Comparison of ENCODE assay signal across 15 cellular contexts in the genomic region with DNA sequence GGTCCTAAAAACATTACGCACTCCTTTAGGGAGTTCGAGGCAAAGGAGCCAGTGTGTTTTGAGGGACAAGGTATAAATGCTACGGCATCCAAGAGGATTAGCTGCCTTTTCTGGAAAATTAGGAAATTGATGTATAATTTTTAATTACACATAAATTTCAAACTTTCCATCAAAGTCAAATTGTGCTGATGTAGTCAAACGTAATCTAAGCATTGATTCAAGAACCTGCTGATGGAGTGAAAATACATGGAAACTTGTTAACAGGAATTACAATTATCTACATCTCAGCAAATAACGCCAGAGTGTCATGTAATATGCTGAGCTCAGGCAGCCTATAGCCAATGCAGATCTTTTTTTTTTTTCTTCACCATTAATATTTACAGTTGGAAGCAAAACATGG.
DNase-seq lines count a peak whose midpoint lies in the region; ATAC-seq, FAIRE-seq and TF ChIP-seq lines count a peak whose summit lies in the region.
"Had no signal": no experiment of that assay in that cellular context is flagged by ENCODE, and none has a peak within 500 bp of the region (broad histone marks: within the 10 kb centered on the region; RNA-seq: fewer than 3 reads in every experiment).

No MANE protein-coding gene starts in this region.

- no peaks in the 10 kb centered on the region for H3K36me3 Mint-ChIP-seq in nephron (ENCODE audit: low read depth)
- no peaks in the 10 kb centered on the region for H3K36me3 Mint-ChIP-seq in stimulated activated effector memory CD8-positive, alpha-beta T cell treated with anti-CD3 and anti-CD28 coated beads, Interleukin-12 subunit alpha, Interleukin-12 subunit beta, amount 100 ng/mL, for 72 hours
- H3K36me3 Mint-ChIP-seq: CD14-positive monocyte; CD4-positive, alpha-beta memory T cell had no signal

- in situ Hi-C loops in HepG2 (cut with HindIII; ENCODE audit: extremely low pct_ligation_motif_present, low pct_unique_long_range_greater_than_20kb): no loop called here

- peaks cover 14% of the 10 kb centered on the region for H3K4me1 ChIP-seq in HepG2 (ENCODE audit: insufficient read depth, low read length)
- peaks cover 0 to 9% (median 0%) of the 10 kb centered on the region in 4 donors for H3K4me1 ChIP-seq in right lobe of liver
- H3K4me1 ChIP-seq in PC-9 (replicated peaks; ENCODE audit: insufficient read depth): 0 out of 2 replicates have a peak, but pooled peaks cover 6% of the 10 kb centered on the region
- H3K4me1 ChIP-seq: BLaER1, HAP-1 had no signal

- no peak for TF ChIP-seq RAD21 in HepG2 (CRISPR knock-in tag; IDR thresholded peaks at IDR 0.05)

- H2AFZ ChIP-seq in HepG2 (ENCODE audit: low read length) (no peak overlapping the region), PC-9 (peak overlapping the region; percentile 12; the same call in 1 of the 2 replicates)

- H3K79me2 ChIP-seq in HepG2 (ENCODE audit: insufficient read depth, low read length) (no peaks in the 10 kb centered on the region), PC-9 (ENCODE audit: low read depth) (no peaks in the 10 kb centered on the region)

- no peaks in the 10 kb centered on the region for H3K27me3 Mint-ChIP-seq in nephron (ENCODE audit: low read depth)

- H3K4me2 ChIP-seq in HepG2 (ENCODE audit: low read depth, low read length) (no peak overlapping the region), PC-9 (no peak overlapping the region)
- H3K4me2 ChIP-seq: BLaER1 had no signal

- BruUV-seq in HepG2 (replicated peaks; lab: Mats Ljungman, UMichigan): no TSS peak
- no TSS peak for BruUV-seq in PC-9 (replicated peaks; lab: Mats Ljungman, UMichigan)

- H4K20me1 ChIP-seq in HepG2 (ENCODE audit: insufficient read depth, low read length) (no peaks in the 10 kb centered on the region), PC-9 (ENCODE audit: insufficient read depth) (no peaks in the 10 kb centered on the region)
- H4K20me1 ChIP-seq: BLaER1 had no signal

- H3K9me3 Mint-ChIP-seq in nephron: no peaks in the 10 kb centered on the region
- no peaks in the 10 kb centered on the region for H3K9me3 Mint-ChIP-seq in stimulated activated effector memory CD8-positive, alpha-beta T cell treated with anti-CD3 and anti-CD28 coated beads, Interleukin-12 subunit alpha, Interleukin-12 subunit beta, amount 100 ng/mL, for 72 hours
- H3K9me3 Mint-ChIP-seq: CD14-positive monocyte; CD4-positive, alpha-beta memory T cell had no signal

- H3K36me3 ChIP-seq in HepG2 (replicated peaks in 1 of 2; ENCODE audit: control insufficient read depth in 1 of 2, insufficient read depth in 2 of 2, low read length in 2 of 2) (no peaks in the 10 kb centered on the region), right lobe of liver (no peaks in the 10 kb centered on the region), PC-9 (ENCODE audit: low read depth) (no peaks in the 10 kb centered on the region)
- H3K36me3 ChIP-seq: BLaER1, HAP-1 had no signal

- TF ChIP-seq POLR2A in HepG2 (IDR thresholded peaks at IDR 0.05; ENCODE audit: insufficient read depth in 1 of 2, low read depth in 2 of 2, low read length in 2 of 2): no peak
- TF ChIP-seq POLR2A in right lobe of liver (IDR thresholded peaks at IDR 0.05): no peak

- no peaks in the 10 kb centered on the region for H3F3A ChIP-seq in PC-9 (ENCODE audit: insufficient read depth, low read depth)

- H3K9ac ChIP-seq in HepG2 (ENCODE audit: insufficient read depth, low read depth, low read length): no peak overlapping the region
- H3K9ac ChIP-seq: BLaER1 had no signal

- H3K9me2 ChIP-seq in PC-9 (ENCODE audit: insufficient read depth): no peaks in the 10 kb centered on the region

- WGBS in HepG2 (ENCODE audit: low lambda C conversion rate): 46% methylated on average over 5 of the region's 5 CpGs
- 69% methylated on average over 5 of the region's 5 CpGs for WGBS in right lobe of liver (ENCODE audit: insufficient coverage, low coverage, low lambda C conversion rate, missing lambda C conversion rate)

- H3K4me3 Mint-ChIP-seq in nephron: no peak overlapping the region
- no peak overlapping the region for H3K4me3 Mint-ChIP-seq in stimulated activated effector memory CD8-positive, alpha-beta T cell treated with anti-CD3 and anti-CD28 coated beads, Interleukin-12 subunit alpha, Interleukin-12 subunit beta, amount 100 ng/mL, for 72 hours
- H3K4me3 Mint-ChIP-seq: CD14-positive monocyte; CD4-positive, alpha-beta memory T cell had no signal

- H3K27ac Mint-ChIP-seq in nephron: peak overlapping the region; percentile 58 to 92 (median 92)
- H3K27ac Mint-ChIP-seq in stimulated activated effector memory CD8-positive, alpha-beta T cell treated with anti-CD3 and anti-CD28 coated beads, Interleukin-12 subunit alpha, Interleukin-12 subunit beta, amount 100 ng/mL, for 72 hours: no peak overlapping the region
- H3K27ac Mint-ChIP-seq: CD14-positive monocyte; CD4-positive, alpha-beta memory T cell had no signal

- DNase-seq in HepG2 (ENCODE audit: low spot score): no peak
- no peak for DNase-seq in right lobe of liver
- DNase-seq in PC-9: no peak
- no peak for DNase-seq in stimulated activated effector memory CD8-positive, alpha-beta T cell treated with anti-CD3 and anti-CD28 coated beads, Interleukin-12 subunit alpha, Interleukin-12 subunit beta, amount 100 ng/mL, for 72 hours (ENCODE audit: low spot score in 2 of 2)
- no peak for DNase-seq in NCI-H146 (lab: John Stamatoyannopoulos, UW)
- DNase-seq in NCI-H1048 (lab: John Stamatoyannopoulos, UW): no peak
- DNase-seq: CD4-positive, alpha-beta memory T cell; DMS79 treated with DMSO at 0.1 percent for 48 hours; GF-D8; KG1 had no signal

- no peaks in the 10 kb centered on the region for H3K27me3 ChIP-seq in HepG2 (ENCODE audit: control insufficient read depth in 1 of 2, insufficient read depth in 2 of 2, low read length in 2 of 2)
- H3K27me3 ChIP-seq in right lobe of liver: no peaks in the 10 kb centered on the region
- no peaks in the 10 kb centered on the region for H3K27me3 ChIP-seq in PC-9 (ENCODE audit: insufficient read depth, low read depth)
- H3K27me3 ChIP-seq: BLaER1 had no signal

- TF ChIP-seq EP300 in HepG2 (IDR thresholded peaks at IDR 0.05; ENCODE audit: low read depth in 2 of 2, low read length in 2 of 2): no peak
- TF ChIP-seq EP300 in HepG2 (CRISPR knock-in tag; IDR thresholded peaks at IDR 0.05; ENCODE audit: borderline replicate concordance): no peak

- ATAC-seq in HepG2: no peak
- no peak for ATAC-seq in right lobe of liver
- no peak for ATAC-seq in stimulated activated effector memory CD8-positive, alpha-beta T cell treated with anti-CD3 and anti-CD28 coated beads, Interleukin-12 subunit alpha, Interleukin-12 subunit beta, amount 100 ng/mL, for 72 hours

- H3K27ac ChIP-seq in HepG2 (ENCODE audit: extremely low read length, insufficient read depth, low read length) (no peak overlapping the region), right lobe of liver (no peak overlapping the region), PC-9 (no peak overlapping the region)
- H3K27ac ChIP-seq: 22Rv1, BLaER1 had no signal

- peaks cover 46% of the 10 kb centered on the region for H3K4me1 Mint-ChIP-seq in nephron
- no peaks in the 10 kb centered on the region for H3K4me1 Mint-ChIP-seq in stimulated activated effector memory CD8-positive, alpha-beta T cell treated with anti-CD3 and anti-CD28 coated beads, Interleukin-12 subunit alpha, Interleukin-12 subunit beta, amount 100 ng/mL, for 72 hours
- H3K4me1 Mint-ChIP-seq: CD4-positive, alpha-beta memory T cell had no signal

- H3K4me3 ChIP-seq in HepG2 (replicated peaks in 1 of 3; ENCODE audit: insufficient read depth in 1 of 3, low read depth in 2 of 3, low read length in 3 of 3) (no peak overlapping the region), right lobe of liver (no peak overlapping the region), PC-9 (no peak overlapping the region)
- H3K4me3 ChIP-seq: BLaER1, HAP-1 had no signal

- intact Hi-C loops in HepG2 (cut with micrococcal nuclease; ENCODE audit: unreplicated experiment): no loop called here
- intact Hi-C loops in right lobe of liver (cut with DNase I): no loop called here
- intact Hi-C loops in PC-9 (cut with micrococcal nuclease; ENCODE audit: unreplicated experiment): no loop called here

- H3K9me3 ChIP-seq in HepG2 (ENCODE audit: low read length) (no peaks in the 10 kb centered on the region), right lobe of liver (no peaks in the 10 kb centered on the region), PC-9 (ENCODE audit: insufficient read depth, low read depth) (no peaks in the 10 kb centered on the region)
- H3K9me3 ChIP-seq: BLaER1, HAP-1 had no signal

- POLR2A ChIA-PET in HepG2 (lab: Yijun Ruan, JAX) (no interaction called here), PC-9 (lab: Charles Lee; ENCODE audit: unreplicated experiment) (no interaction called here)

- CTCF ChIA-PET in HepG2 (lab: Yijun Ruan, JAX; ENCODE audit: low intra/inter-chr PET ratio, low total read pairs) (no interaction called here), PC-9 (lab: Charles Lee) (no interaction called here)

- no peak for TF ChIP-seq CTCF in HepG2 (CRISPR knock-in tag; IDR thresholded peaks at IDR 0.05)
- no peak for TF ChIP-seq CTCF in right lobe of liver (IDR thresholded peaks at IDR 0.05)
- TF ChIP-seq CTCF in PC-9 (conservative IDR thresholded peaks at IDR 0.05): no peak
- TF ChIP-seq CTCF in nephron (IDR thresholded peaks at IDR 0.05; ENCODE audit: unreplicated experiment in 3 of 3): no peak

- no peak for FAIRE-seq in HepG2 (lab: Jason Lieb, UNC)

TF ChIP-seq in HepG2, 621 proteins besides CTCF, POLR2A, EP300 and RAD21:
- TF ChIP-seq MAFF (IDR thresholded peaks at IDR 0.05; ENCODE audit: low read depth, low read length): peak; percentile 77
- TF ChIP-seq ZNF839 (CRISPR knock-in tag; IDR thresholded peaks at IDR 0.05; ENCODE audit: borderline replicate concordance): no peak
- TF ChIP-seq MAFK (conservative IDR thresholded peaks at IDR 0.05 in 1 of 2, IDR thresholded peaks at IDR 0.05 in 1 of 2; ENCODE audit: low read length in 2 of 2): peak; percentile 71 to 79
